ENCODE assay signal across 21 cellular contexts in genomic region chr11:67396258-67396581, GRCh38. TPM values are rescaled to one million over a fixed set of nuclear protein-coding genes. Genes with fewer than 3 reads are reported as not detected.
DNase-seq lines count a peak whose midpoint lies in the region; ATAC-seq, FAIRE-seq and TF ChIP-seq lines count a peak whose summit lies in the region.
"Had no signal": no experiment of that assay in that cellular context is flagged by ENCODE, and none has a peak within 500 bp of the region (broad histone marks: within the 10 kb centered on the region; RNA-seq: fewer than 3 reads in every experiment).

No MANE protein-coding gene starts in this region.

- peak overlapping the region; percentile 83 for H3K27ac Mint-ChIP-seq in activated naive CD4-positive, alpha-beta T cell treated with anti-CD3 and anti-CD28 coated beads, Interleukin-2, amount 10 ng/mL, durations not matched to agents 7 days and 5 days

- in situ Hi-C loops in K562 (cut with MboI) = no loop called here

- H3K36me3 Mint-ChIP-seq in activated naive CD4-positive, alpha-beta T cell treated with anti-CD3 and anti-CD28 coated beads, Interleukin-2, amount 10 ng/mL, durations not matched to agents 7 days and 5 days = peaks cover 53% of the 10 kb centered on the region

- no peak overlapping the region for H3K4me2 ChIP-seq in K562 (ENCODE audit: insufficient read depth, low read length)
- H3K4me2 ChIP-seq: KMS-11 had no signal

- TF ChIP-seq CTCF in K562 (IDR thresholded peaks at IDR 0.05 in 2 of 3, conservative IDR thresholded peaks at IDR 0.05 in 1 of 3; ENCODE audit: insufficient read depth in 2 of 3, low read depth in 1 of 3, low read length in 3 of 3) (no peak), neutrophil (IDR thresholded peaks at IDR 0.05) (no peak)

- no peak overlapping the region for H3K4me3 Mint-ChIP-seq in activated naive CD4-positive, alpha-beta T cell treated with anti-CD3 and anti-CD28 coated beads, Interleukin-2, amount 10 ng/mL, durations not matched to agents 7 days and 5 days

- no peak overlapping the region for H3K4me3 ChIP-seq in K562
- H3K4me3 ChIP-seq in neutrophil (ENCODE audit: low read depth in 1 of 2, low read length in 1 of 2) = no peak overlapping the region
- H3K4me3 ChIP-seq: coronary artery had no signal

- H3K27me3 ChIP-seq in K562 (ENCODE audit: control insufficient read depth in 2 of 2, insufficient read depth in 2 of 2, low read length in 2 of 2) (no peaks in the 10 kb centered on the region), neutrophil (no peaks in the 10 kb centered on the region)

- H3K9me3 ChIP-seq in KOPT-K1 (ENCODE audit: insufficient read depth, low read length, poor library complexity, severe bottlenecking) = no peaks in the 10 kb centered on the region
- H3K9me3 ChIP-seq in K562 (replicated peaks; ENCODE audit: control insufficient read depth, insufficient read depth, low read depth, low read length) = no peaks in the 10 kb centered on the region
- H3K9me3 ChIP-seq in neutrophil = no peaks in the 10 kb centered on the region

- H3K36me3 ChIP-seq in KOPT-K1 (ENCODE audit: insufficient read depth, low read length) (peaks cover 78% of the 10 kb centered on the region), K562 (ENCODE audit: control insufficient read depth, insufficient read depth, low read length) (peaks cover 69% of the 10 kb centered on the region), neutrophil (peaks cover 60% of the 10 kb centered on the region)

- 85% methylated on average over 6 of the region's 7 CpGs for WGBS in K562 (ENCODE audit: insufficient coverage, low coverage, missing lambda C conversion rate)

- POLR2A ChIA-PET in K562 (lab: Yijun Ruan, JAX) = interaction anchor here (0.6 to 1.4 kb wide), 7 partner anchors 13 to 358 kb away, joined by 3 to 5 read pairs (median 3); partner anchors contain the start of gene POLD4

- H4K20me1 ChIP-seq in K562 (replicated peaks; ENCODE audit: control insufficient read depth, insufficient read depth, low read length) = peaks cover 4% of the 10 kb centered on the region; the same call in 1 of the 2 replicates

- intact Hi-C loops in K562 (cut with micrococcal nuclease) = no loop called here

- no peak for DNase-seq in activated naive CD4-positive, alpha-beta T cell treated with anti-CD3 and anti-CD28 coated beads, Interleukin-2, amount 10 ng/mL, durations not matched to agents 7 days and 5 days
- no peak for DNase-seq in activated naive CD4-positive, alpha-beta T cell treated with Interleukin-2 at 50 U/mL for 16 hours
- DNase-seq in K562 (ENCODE audit: extremely low read depth in 1 of 4, low spot score in 3 of 4) = no peak
- DNase-seq in stimulated activated CD4-positive, alpha-beta T cell treated with anti-CD3 and anti-CD28 coated beads, Interleukin-4, amount 100 ng/mL, for 4 hours = no peak
- no peak for DNase-seq in medulla oblongata (ENCODE audit: extremely low spot score)
- no peak for DNase-seq in LoVo (ENCODE audit: low spot score)
- DNase-seq: activated gamma-delta T cell, DMS 273 treated with DMSO at 0.1 percent for 48 hours, erythroblast, GOT3, NCI-H1105, NCI-H748 treated with DMSO at 0.1 percent for 48 hours had no signal

- H3K4me1 ChIP-seq in K562 (replicated peaks in 1 of 2; ENCODE audit: control insufficient read depth in 2 of 2, insufficient read depth in 2 of 2, low read length in 2 of 2) = peaks cover 15 to 79% of the 10 kb centered on the region in 2 experiments; a peak in 4 of 5 replicates
- peaks cover 51 to 53% of the 10 kb centered on the region in 2 experiments for H3K4me1 ChIP-seq in neutrophil (ENCODE audit: control insufficient read depth in 1 of 2, insufficient read depth in 1 of 2, low read depth in 1 of 2, low read length in 1 of 2)
- H3K4me1 ChIP-seq: parathyroid adenoma had no signal

- H3K4me1 Mint-ChIP-seq in activated naive CD4-positive, alpha-beta T cell treated with anti-CD3 and anti-CD28 coated beads, Interleukin-2, amount 10 ng/mL, durations not matched to agents 7 days and 5 days = peaks cover 65% of the 10 kb centered on the region

- peak overlapping the region; percentile 54 for H3K27ac ChIP-seq in KOPT-K1 (ENCODE audit: low read depth, low read length, poor library complexity, severe bottlenecking)
- no peak overlapping the region for H3K27ac ChIP-seq in K562 (ENCODE audit: extremely low read depth, low read depth, low read length)
- peak overlapping the region; percentile 54 for H3K27ac ChIP-seq in neutrophil
- H3K27ac ChIP-seq: coronary artery, KMS-11, parathyroid adenoma had no signal

- CTCF ChIA-PET in activated naive CD4-positive, alpha-beta T cell treated with anti-CD3 and anti-CD28 coated beads, Interleukin-2, amount 10 ng/mL, durations not matched to agents 7 days and 5 days (lab: Charles Lee) = interaction anchor here (0.9 to 1.4 kb wide), 4 partner anchors 12 to 53 kb away, joined by 3 read pairs; no protein-coding TSS in a partner anchor
- CTCF ChIA-PET in K562 (lab: Yijun Ruan, JAX; ENCODE audit: low intra/inter-chr PET ratio) = no interaction called here

- H3K9ac ChIP-seq in K562 (ENCODE audit: insufficient read depth in 1 of 2, low read depth in 2 of 2, low read length in 2 of 2) = peak overlapping the region in 1 of 2 experiments; percentile 65; a peak in 1 of 4 replicates
- H3K9ac ChIP-seq: KMS-11, parathyroid adenoma had no signal

- TF ChIP-seq POLR2A in K562 (conservative IDR thresholded peaks at IDR 0.05) = no peak

- peaks cover 3% of the 10 kb centered on the region for H3K9me1 ChIP-seq in K562 (ENCODE audit: control insufficient read depth, insufficient read depth, low read length)

- no peak for ATAC-seq in K562
- ATAC-seq: left lobe of liver, Panc1 had no signal

- no peak for FAIRE-seq in K562 (lab: Jason Lieb, UNC)
- FAIRE-seq: GM18507 had no signal

- H2AFZ ChIP-seq in K562 (ENCODE audit: low read depth, low read length) = no peak overlapping the region
- H2AFZ ChIP-seq: parathyroid adenoma had no signal

- H3K79me2 ChIP-seq in K562 (ENCODE audit: control insufficient read depth, insufficient read depth, low read length) = peaks cover 34% of the 10 kb centered on the region
- H3K79me2 ChIP-seq: parathyroid adenoma had no signal

- no peaks in the 10 kb centered on the region for H3K9me3 Mint-ChIP-seq in activated naive CD4-positive, alpha-beta T cell treated with anti-CD3 and anti-CD28 coated beads, Interleukin-2, amount 10 ng/mL, durations not matched to agents 7 days and 5 days

- BruUV-seq in K562 (replicated peaks; lab: Mats Ljungman, UMichigan) = no TSS peak

- no peak for TF ChIP-seq RAD21 in K562 (CRISPR knock-in tag; conservative IDR thresholded peaks at IDR 0.05 in 1 of 2, IDR thresholded peaks at IDR 0.05 in 1 of 2)

- H3K27me3 Mint-ChIP-seq in activated naive CD4-positive, alpha-beta T cell treated with anti-CD3 and anti-CD28 coated beads, Interleukin-2, amount 10 ng/mL, durations not matched to agents 7 days and 5 days = no peaks in the 10 kb centered on the region

- TF ChIP-seq EP300 in K562 (IDR thresholded peaks at IDR 0.05; ENCODE audit: low read length) = no peak

RNA-seq across cellular contexts. Expression of gene RAD9A, which starts 4.4 kb away (rescaled TPM):
- total RNA-seq in K562 (2011; cell fraction: chromatin; rRNA removed; ENCODE audit: low replicate concordance) = 59.7 and 169 TPM in 2 replicates
- total RNA-seq in K562 (2011; cell fraction: nucleolus; rRNA removed) = 116 and 126 TPM in 2 replicates
- total RNA-seq in K562 (2011; cell fraction: nucleoplasm; rRNA removed) = 63.0 and 77.4 TPM in 2 replicates
- 17.1 and 25.1 TPM in 2 replicates for total RNA-seq in K562 (2014; rRNA removed)
- 5.7 and 6.7 TPM in 2 replicates for total RNA-seq in K562 (2014; rRNA removed; fragmentation: Illumina TruSeq; extraction: Trizol)
- 15.3 and 16.1 TPM in 2 replicates for total RNA-seq in K562 (2015; rRNA removed; fragmentation: Illumina TruSeq; extraction: Trizol)
- total RNA-seq in K562 (2021) = 33.3 and 41.2 TPM in 2 replicates
- 16.0 and 30.7 TPM in 2 replicates for polyA plus RNA-seq in K562 (2011; rRNA removed)
- polyA plus RNA-seq in K562 (2011; cell fraction: cytosol; rRNA removed) = 23.8 and 34.6 TPM in 2 replicates
- polyA plus RNA-seq in K562 (2011; cell fraction: nucleus; rRNA removed) = 98.1 and 127 TPM in 2 replicates
- polyA plus RNA-seq in K562 (2012) = 33.0 and 38.6 TPM in 2 replicates
- polyA plus RNA-seq in K562 (2014; fragmentation: Illumina TruSeq; extraction: Trizol) = 27.3 and 29.2 TPM in 2 replicates
- polyA plus RNA-seq in K562 (2014; fragmentation: Nextera tagmentation; extraction: Ambion mirVana) = 1 to 10 TPM; 1.4 to 1.5 TPM
- 35.9 and 39.7 TPM in 2 replicates for polyA plus RNA-seq in K562 (2014; rRNA removed)
- 5.2 and 7.3 TPM in 2 replicates for polyA minus RNA-seq in K562 (2011; rRNA and poly(A)+ RNA removed)
- 15.1 and 20.2 TPM in 2 replicates for polyA minus RNA-seq in K562 (2011; cell fraction: cytosol; rRNA and poly(A)+ RNA removed)
- 22.5 and 24.4 TPM in 2 replicates for polyA minus RNA-seq in K562 (2011; cell fraction: nucleus; rRNA and poly(A)+ RNA removed)

RNA-seq across cellular contexts. Expression of gene PPP1CA, which starts 5.4 kb away (rescaled TPM):
- total RNA-seq in K562 (2011; cell fraction: chromatin; rRNA removed; ENCODE audit: low replicate concordance) = 37.0 and 127 TPM in 2 replicates
- total RNA-seq in K562 (2011; cell fraction: nucleolus; rRNA removed) = 133 and 148 TPM in 2 replicates
- total RNA-seq in K562 (2011; cell fraction: nucleoplasm; rRNA removed) = 56.8 and 75.5 TPM in 2 replicates
- 228 and 302 TPM in 2 replicates for total RNA-seq in K562 (2014; rRNA removed)
- total RNA-seq in K562 (2014; rRNA removed; fragmentation: Illumina TruSeq; extraction: Trizol) = 104 and 122 TPM in 2 replicates
- 188 and 200 TPM in 2 replicates for total RNA-seq in K562 (2015; rRNA removed; fragmentation: Illumina TruSeq; extraction: Trizol)
- 235 and 242 TPM in 2 replicates for total RNA-seq in K562 (2021)
- polyA plus RNA-seq in K562 (2011; rRNA removed) = 167 and 176 TPM in 2 replicates
- 324 and 501 TPM in 2 replicates for polyA plus RNA-seq in K562 (2011; cell fraction: cytosol; rRNA removed)
- polyA plus RNA-seq in K562 (2011; cell fraction: nucleus; rRNA removed) = 128 and 201 TPM in 2 replicates
- polyA plus RNA-seq in K562 (2012) = 225 and 287 TPM in 2 replicates
- 205 and 253 TPM in 2 replicates for polyA plus RNA-seq in K562 (2014; fragmentation: Illumina TruSeq; extraction: Trizol)
- polyA plus RNA-seq in K562 (2014; fragmentation: Nextera tagmentation; extraction: Ambion mirVana) = 10 to 100 TPM; 18.2 to 51.4 TPM
- 191 and 208 TPM in 2 replicates for polyA plus RNA-seq in K562 (2014; rRNA removed)
- 80.8 and 116 TPM in 2 replicates for polyA minus RNA-seq in K562 (2011; rRNA and poly(A)+ RNA removed)
- polyA minus RNA-seq in K562 (2011; cell fraction: cytosol; rRNA and poly(A)+ RNA removed) = 120 and 127 TPM in 2 replicates
- 44.8 and 70.1 TPM in 2 replicates for polyA minus RNA-seq in K562 (2011; cell fraction: nucleus; rRNA and poly(A)+ RNA removed)

RNA-seq across cellular contexts. Expression of gene TBC1D10C, which starts 7.7 kb away (rescaled TPM):
- 0.39 and 3.0 TPM in 2 replicates for total RNA-seq in K562 (2011; cell fraction: chromatin; rRNA removed; ENCODE audit: low replicate concordance)
- total RNA-seq in K562 (2011; cell fraction: nucleolus; rRNA removed) = 1.8 and 3.3 TPM in 2 replicates
- 0.81 and 1.9 TPM in 2 replicates for total RNA-seq in K562 (2011; cell fraction: nucleoplasm; rRNA removed)
- total RNA-seq in K562 (2014; rRNA removed) (0.68 and 1.1 TPM in 2 replicates), K562 (2014; rRNA removed; fragmentation: Illumina TruSeq; extraction: Trizol) (0.22 and 0.26 TPM in 2 replicates), K562 (2015; rRNA removed; fragmentation: Illumina TruSeq; extraction: Trizol) (0.90 and 1.1 TPM in 2 replicates), K562 (2021) (1.2 and 1.5 TPM in 2 replicates)
- polyA plus RNA-seq in K562 (2011; rRNA removed) (0.95 and 1.1 TPM in 2 replicates), K562 (2014; fragmentation: Illumina TruSeq; extraction: Trizol) (0.16 and 0.71 TPM in 2 replicates), K562 (2014; fragmentation: Nextera tagmentation; extraction: Ambion mirVana) (not detected), K562 (2014; rRNA removed) (0.93 and 1.7 TPM in 2 replicates)
- polyA plus RNA-seq in K562 (2011; cell fraction: cytosol; rRNA removed) = 1.1 and 2.0 TPM in 2 replicates
- polyA plus RNA-seq in K562 (2011; cell fraction: nucleus; rRNA removed) = 8.2 and 12.2 TPM in 2 replicates
- polyA plus RNA-seq in K562 (2012) = 1.2 and 2.3 TPM in 2 replicates
- polyA minus RNA-seq in K562 (2011; rRNA and poly(A)+ RNA removed) = 0.27 and 0.53 TPM in 2 replicates
- polyA minus RNA-seq in K562 (2011; cell fraction: cytosol; rRNA and poly(A)+ RNA removed) = not detected in 2 replicates
- 1.8 and 2.3 TPM in 2 replicates for polyA minus RNA-seq in K562 (2011; cell fraction: nucleus; rRNA and poly(A)+ RNA removed)

RNA-seq across cellular contexts. Expression of gene CARNS1, which starts 19.3 kb away (rescaled TPM):
- total RNA-seq in K562 (2011; cell fraction: chromatin; rRNA removed; ENCODE audit: low replicate concordance) = 0.49 TPM in 1 of 2 replicates, not detected in the other
- total RNA-seq in K562 (2011; cell fraction: nucleolus; rRNA removed) = 0.13 and 0.17 TPM in 2 replicates
- 0.15 TPM in 2 replicates for total RNA-seq in K562 (2011; cell fraction: nucleoplasm; rRNA removed)
- total RNA-seq in K562 (2014; rRNA removed) (0.12 and 0.18 TPM in 2 replicates), K562 (2014; rRNA removed; fragmentation: Illumina TruSeq; extraction: Trizol) (not detected in 2 replicates), K562 (2015; rRNA removed; fragmentation: Illumina TruSeq; extraction: Trizol) (0.04 TPM in 1 of 2 replicates, not detected in the other), K562 (2021) (0.07 and 0.13 TPM in 2 replicates)
- polyA plus RNA-seq in K562 (2011; rRNA removed) (0.04 and 0.06 TPM in 2 replicates), K562 (2014; fragmentation: Illumina TruSeq; extraction: Trizol) (0.06 and 0.07 TPM in 2 replicates), K562 (2014; fragmentation: Nextera tagmentation; extraction: Ambion mirVana) (under 1 TPM in 1 of 2 experiments, not detected in 1; 0.01 TPM), K562 (2014; rRNA removed) (0.03 and 0.07 TPM in 2 replicates)
- polyA plus RNA-seq in K562 (2011; cell fraction: cytosol; rRNA removed) = 0.03 and 0.15 TPM in 2 replicates
- 0.11 and 0.37 TPM in 2 replicates for polyA plus RNA-seq in K562 (2011; cell fraction: nucleus; rRNA removed)
- 0.17 and 0.24 TPM in 2 replicates for polyA plus RNA-seq in K562 (2012)
- polyA minus RNA-seq in K562 (2011; rRNA and poly(A)+ RNA removed) = 0.04 TPM in 1 of 2 replicates, not detected in the other
- polyA minus RNA-seq in K562 (2011; cell fraction: cytosol; rRNA and poly(A)+ RNA removed) = not detected in 2 replicates
- polyA minus RNA-seq in K562 (2011; cell fraction: nucleus; rRNA and poly(A)+ RNA removed) = not detected in 2 replicates

RNA-seq across cellular contexts. Expression of gene CLCF1, which starts 22.8 kb away (rescaled TPM):
- 4.3 and 8.4 TPM in 2 replicates for total RNA-seq in K562 (2011; cell fraction: chromatin; rRNA removed; ENCODE audit: low replicate concordance)
- 3.4 and 5.3 TPM in 2 replicates for total RNA-seq in K562 (2011; cell fraction: nucleolus; rRNA removed)
- total RNA-seq in K562 (2011; cell fraction: nucleoplasm; rRNA removed) = 3.7 and 8.0 TPM in 2 replicates
- 2.4 and 3.2 TPM in 2 replicates for total RNA-seq in K562 (2014; rRNA removed)
- total RNA-seq in K562 (2014; rRNA removed; fragmentation: Illumina TruSeq; extraction: Trizol) = 1.1 and 1.2 TPM in 2 replicates
- 1.9 and 2.0 TPM in 2 replicates for total RNA-seq in K562 (2015; rRNA removed; fragmentation: Illumina TruSeq; extraction: Trizol)
- 3.6 and 4.3 TPM in 2 replicates for total RNA-seq in K562 (2021)
- 3.0 and 4.1 TPM in 2 replicates for polyA plus RNA-seq in K562 (2011; rRNA removed)
- polyA plus RNA-seq in K562 (2011; cell fraction: cytosol; rRNA removed) = 5.7 and 8.8 TPM in 2 replicates
- polyA plus RNA-seq in K562 (2011; cell fraction: nucleus; rRNA removed) = 9.3 and 20.8 TPM in 2 replicates
- 2.9 and 5.3 TPM in 2 replicates for polyA plus RNA-seq in K562 (2012)
- 3.1 and 3.6 TPM in 2 replicates for polyA plus RNA-seq in K562 (2014; fragmentation: Illumina TruSeq; extraction: Trizol)
- polyA plus RNA-seq in K562 (2014; fragmentation: Nextera tagmentation; extraction: Ambion mirVana) = under 1 TPM; 0.49 to 0.80 TPM
- 3.8 and 5.8 TPM in 2 replicates for polyA plus RNA-seq in K562 (2014; rRNA removed)
- 0.78 and 2.1 TPM in 2 replicates for polyA minus RNA-seq in K562 (2011; rRNA and poly(A)+ RNA removed)
- polyA minus RNA-seq in K562 (2011; cell fraction: cytosol; rRNA and poly(A)+ RNA removed) = 2.4 and 4.2 TPM in 2 replicates
- polyA minus RNA-seq in K562 (2011; cell fraction: nucleus; rRNA and poly(A)+ RNA removed) = 1.7 and 1.8 TPM in 2 replicates
- total RNA-seq: temporal lobe had no signal
